In the genomic region with DNA sequence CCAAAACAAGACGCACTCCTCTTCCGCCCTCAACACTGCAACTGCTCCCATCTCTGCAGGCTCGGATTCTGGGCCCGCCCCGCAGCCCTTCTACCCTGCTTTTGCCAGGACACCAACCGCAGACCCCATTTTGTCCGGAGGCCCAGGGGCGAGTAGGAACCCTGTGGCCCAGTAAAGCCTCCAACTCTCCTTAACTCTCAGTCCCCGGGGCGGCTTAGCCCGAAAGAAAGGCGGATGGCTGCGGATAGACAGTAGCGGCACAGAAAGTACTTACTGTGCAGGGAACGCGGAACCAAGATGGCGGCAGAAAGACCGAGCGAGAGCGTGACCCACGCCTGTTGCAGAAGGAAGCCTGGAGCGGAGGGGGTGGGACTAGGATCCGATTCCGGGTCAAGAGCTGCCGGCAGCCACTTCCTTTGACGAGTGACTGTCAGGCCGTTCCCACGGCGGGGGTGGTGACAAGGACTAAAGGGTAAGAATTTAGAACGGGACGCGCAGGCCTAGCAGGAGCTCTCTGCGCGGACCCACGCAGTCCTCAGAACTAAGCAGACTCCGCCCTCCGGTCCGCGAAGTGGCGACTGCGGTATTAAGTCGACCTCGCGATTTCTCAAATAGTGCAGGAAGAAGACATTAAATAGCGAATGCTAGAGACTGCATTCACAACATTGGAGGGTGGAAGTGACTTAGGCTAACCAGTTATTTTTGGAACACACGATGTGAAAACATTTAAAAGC, we compare ENCODE assay signal across 8 cellular contexts. TPM values are rescaled to one million over a fixed set of nuclear protein-coding genes. Genes with fewer than 3 reads are reported as not detected.
DNase-seq lines count a peak whose midpoint lies in the region; ATAC-seq and TF ChIP-seq lines count a peak whose summit lies in the region.

A gene (minus strand): TSS at position 311 of the 734 bp plus-strand sequence. CDS start 778 bp downstream, outside the sequence.

- intact Hi-C loops in Panc1 (cut with micrococcal nuclease; ENCODE audit: unreplicated experiment): loop anchor here (2.0 kb wide), 1 partner anchor 36 kb away; a partner anchor contains a TSS

- H3K27me3 ChIP-seq in Panc1 (ENCODE audit: control insufficient read depth, insufficient read depth, low read length): no peaks in the 10 kb centered on the region
- no peaks in the 10 kb centered on the region for H3K27me3 ChIP-seq in esophagus (ENCODE audit: control insufficient read depth in 1 of 2, insufficient read depth in 2 of 2, low read length in 2 of 2)
- H3K27me3 ChIP-seq in muscle layer of colon (ENCODE audit: control insufficient read depth in 1 of 2, insufficient read depth in 2 of 2, low read length in 2 of 2): no peaks in the 10 kb centered on the region

- ATAC-seq in GM21723 (IDR thresholded peaks at IDR 0.05; ENCODE audit: unreplicated experiment) (peak; percentile 95), Panc1 (peak; percentile 96)
- ATAC-seq in activated T-cell treated with anti-CD3 and anti-CD28 coated beads, Interleukin-2, amount 50 U/mL, for 4 hours: peak; percentile 93 to 95

- peaks cover 44% of the 10 kb centered on the region for H3K4me1 Mint-ChIP-seq in activated T-cell treated with anti-CD3 and anti-CD28 coated beads, Interleukin-2, amount 50 U/mL, for 4 hours (ENCODE audit: low read depth)

- no TSS peak for BruUV-seq in Panc1 (replicated peaks; lab: Mats Ljungman, UMichigan)

- H3K4me3 Mint-ChIP-seq in activated T-cell treated with anti-CD3 and anti-CD28 coated beads, Interleukin-2, amount 50 U/mL, for 4 hours: peak within 1 kb of the TSS; percentile 99

- in situ Hi-C loops in Panc1 (cut with HindIII; ENCODE audit: low pct_unique_long_range_greater_than_20kb, low sequenced_read_pairs): no loop called here

- H3K4me3 ChIP-seq in Panc1 (ENCODE audit: low read depth in 2 of 2, low read length in 2 of 2) (peak within 1 kb of the TSS; percentile 93 to 100), esophagus (ENCODE audit: low read depth in 1 of 2, low read length in 2 of 2) (peak within 1 kb of the TSS; percentile 78 to 96), muscle layer of colon (ENCODE audit: low read depth in 1 of 2, low read length in 2 of 2) (peak within 1 kb of the TSS; percentile 93 to 96)

- H3K36me3 ChIP-seq in Panc1 (ENCODE audit: control insufficient read depth, insufficient read depth, low read length) (peaks cover 23% of the 10 kb centered on the region), esophagus (ENCODE audit: control insufficient read depth in 2 of 2, insufficient read depth in 2 of 2, low read length in 1 of 2) (peaks cover 0 to 8% of the 10 kb centered on the region in 2 donors), muscle layer of colon (ENCODE audit: insufficient read depth, low read length) (peaks cover 24% of the 10 kb centered on the region)

- TF ChIP-seq CTCF in Panc1 (IDR thresholded peaks at IDR 0.05): no peak

- H3K27me3 Mint-ChIP-seq in activated T-cell treated with anti-CD3 and anti-CD28 coated beads, Interleukin-2, amount 50 U/mL, for 4 hours (ENCODE audit: low read depth): no peaks in the 10 kb centered on the region

- POLR2A ChIA-PET in Panc1 (lab: Charles Lee): interaction anchor here (0.5 to 0.9 kb wide), 3 partner anchors 9 to 588 kb away, joined by 3 to 20 read pairs (median 5); no protein-coding TSS in a partner anchor

- peak within 1 kb of the TSS; percentile 99 for H3K9ac ChIP-seq in muscle layer of colon (ENCODE audit: low read length)

- no peaks in the 10 kb centered on the region for H3K9me3 Mint-ChIP-seq in activated T-cell treated with anti-CD3 and anti-CD28 coated beads, Interleukin-2, amount 50 U/mL, for 4 hours

- 0% methylated on average over 46 of the region's 46 CpGs for WGBS in esophagus, 2 donors

- DNase-seq in DMS53 (lab: John Stamatoyannopoulos, UW) (peak; percentile 99), KG1 (lab: John Stamatoyannopoulos, UW) (peak; percentile 66), Panc1 (ENCODE audit: low read depth, low spot score) (peak; percentile 91)
- DNase-seq in activated T-cell treated with anti-CD3 and anti-CD28 coated beads, Interleukin-2, amount 50 U/mL, for 4 hours: peak; percentile 97
- peak; percentile 97 for DNase-seq in stimulated activated CD8-positive, alpha-beta memory T cell treated with anti-CD3 and anti-CD28 coated beads, Interleukin-7, amount 100 ng/mL, for 24 hours (ENCODE audit: low read depth)

- peaks cover 48% of the 10 kb centered on the region for H3K36me3 Mint-ChIP-seq in activated T-cell treated with anti-CD3 and anti-CD28 coated beads, Interleukin-2, amount 50 U/mL, for 4 hours (ENCODE audit: insufficient read depth)

- H3K27ac ChIP-seq in Panc1 (ENCODE audit: low read length) (peak within 1 kb of the TSS; percentile 100), esophagus (ENCODE audit: low read depth in 2 of 2, low read length in 1 of 2) (peak within 1 kb of the TSS; percentile 91 to 98), muscle layer of colon (ENCODE audit: low read depth, low read length) (peak within 1 kb of the TSS; percentile 99)

- H3K9me3 ChIP-seq in Panc1 (ENCODE audit: control insufficient read depth, insufficient read depth, low read depth, low read length) (no peaks in the 10 kb centered on the region), esophagus (ENCODE audit: control insufficient read depth in 2 of 2, insufficient read depth in 1 of 2, low read depth in 1 of 2, low read length in 1 of 2) (no peaks in the 10 kb centered on the region), muscle layer of colon (ENCODE audit: low read length) (no peaks in the 10 kb centered on the region)

- peaks cover 35% of the 10 kb centered on the region for H3K4me1 ChIP-seq in Panc1 (ENCODE audit: control insufficient read depth, insufficient read depth, low read length)
- peaks cover 0 to 10% of the 10 kb centered on the region in 2 donors for H3K4me1 ChIP-seq in esophagus (ENCODE audit: control insufficient read depth in 2 of 2, insufficient read depth in 2 of 2, low read length in 1 of 2)
- H3K4me1 ChIP-seq in muscle layer of colon (ENCODE audit: insufficient read depth, low read length): peaks cover 43% of the 10 kb centered on the region

- CTCF ChIA-PET in Panc1 (lab: Charles Lee): no interaction called here

RNA-seq across cellular contexts. Expression of the gene that starts here (rescaled TPM):
- 716 TPM for total RNA-seq in Panc1 (2021; ENCODE audit: unreplicated experiment)
- polyA plus RNA-seq in Panc1 (2012; ENCODE audit: insufficient read length): 1,029 TPM
- 1,000 to 10,000 TPM; 1,078 to 1,189 (median 1,154) TPM for total RNA-seq in activated T-cell treated with anti-CD3 and anti-CD28 coated beads, Interleukin-2, amount 50 U/mL, for 4 hours
- 1,000 to 10,000 TPM; 1,812 to 2,103 TPM for polyA plus RNA-seq in esophagus

Comparison
In these comparisons a context has a peak if more than half of its experiments do, and no peak if none do; other contexts are left out.
1. Peak in every context shown above with its lines: DNase-seq, ATAC-seq, H3K4me3 ChIP-seq and H3K27ac ChIP-seq.